ENCODE assay signal across 18 cellular contexts in the genomic region with DNA sequence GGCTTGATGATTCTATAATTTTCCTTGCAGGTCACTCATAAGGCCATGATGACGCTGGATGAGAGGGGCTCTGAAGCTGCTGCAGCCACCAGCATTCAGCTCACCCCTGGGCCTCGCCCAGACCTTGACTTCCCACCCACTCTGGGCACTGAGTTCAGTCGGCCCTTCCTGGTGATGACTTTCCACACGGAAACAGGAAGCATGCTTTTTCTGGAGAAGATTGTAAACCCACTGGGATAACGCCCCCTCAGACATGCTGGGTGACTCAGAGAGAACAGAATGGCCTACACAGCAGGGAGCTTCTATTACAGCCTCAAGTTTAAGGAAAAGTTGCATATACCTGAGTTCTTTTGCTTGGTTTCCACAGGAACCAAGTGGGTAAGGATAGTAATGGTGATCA. TPM values are rescaled to one million over a fixed set of nuclear protein-coding genes. Genes with fewer than 3 reads are reported as not detected.
DNase-seq lines count a peak whose midpoint lies in the region; ATAC-seq, FAIRE-seq and TF ChIP-seq lines count a peak whose summit lies in the region.
"Had no signal": no experiment of that assay in that cellular context is flagged by ENCODE, and none has a peak within 500 bp of the region (broad histone marks: within the 10 kb centered on the region; RNA-seq: fewer than 3 reads in every experiment).

No MANE protein-coding gene starts in this region.

- TF ChIP-seq POLR2A in heart left ventricle (IDR thresholded peaks at IDR 0.05), result no peak
- no peak for TF ChIP-seq POLR2A in HepG2 (IDR thresholded peaks at IDR 0.05; ENCODE audit: insufficient read depth in 1 of 2, low read depth in 2 of 2, low read length in 2 of 2)
- TF ChIP-seq POLR2A in vagina (IDR thresholded peaks at IDR 0.05), result no peak

- no peaks in the 10 kb centered on the region for H3K79me2 ChIP-seq in HepG2 (ENCODE audit: insufficient read depth, low read length)

- H2AFZ ChIP-seq in HepG2 (ENCODE audit: low read length), result no peak overlapping the region

- no peak for TF ChIP-seq CTCF in heart left ventricle (IDR thresholded peaks at IDR 0.05)
- TF ChIP-seq CTCF in cardiac fibroblast (IDR thresholded peaks at IDR 0.05; ENCODE audit: low read depth, low read length), result no peak
- TF ChIP-seq CTCF in HepG2 (CRISPR knock-in tag; IDR thresholded peaks at IDR 0.05), result no peak
- TF ChIP-seq CTCF in vagina (IDR thresholded peaks at IDR 0.05), result no peak

- no peaks in the 10 kb centered on the region for H3K36me3 ChIP-seq in heart left ventricle
- no peaks in the 10 kb centered on the region for H3K36me3 ChIP-seq in HepG2 (replicated peaks in 1 of 2; ENCODE audit: control insufficient read depth in 1 of 2, insufficient read depth in 2 of 2, low read length in 2 of 2)
- no peaks in the 10 kb centered on the region for H3K36me3 ChIP-seq in vagina
- H3K36me3 ChIP-seq: ascending aorta, upper lobe of right lung had no signal

- no peak overlapping the region for H3K4me2 ChIP-seq in HepG2 (ENCODE audit: low read depth, low read length)

- FAIRE-seq in HepG2 (lab: Jason Lieb, UNC), result no peak
- FAIRE-seq: A204.1, GM18507, kidney had no signal

- DNase-seq in heart left ventricle, result peak in 2 of 5 donors; percentile 25 to 52
- DNase-seq in Right ventricle myocardium superior, result no peak
- peak; percentile 65 to 76 for DNase-seq in cardiac fibroblast (ENCODE audit: low read depth in 2 of 2)
- DNase-seq in HepG2 (ENCODE audit: low spot score), result no peak
- peak; percentile 52 to 56 for DNase-seq in vagina (ENCODE audit: extremely low spot score in 2 of 2)
- DNase-seq in NCI-H1694 treated with DMSO at 0.1 percent for 48 hours (lab: John Stamatoyannopoulos, UW), result no peak
- no peak for DNase-seq in activated CD4-positive, CD25-positive, alpha-beta regulatory T cell (lab: John Stamatoyannopoulos, UW)
- no peak for DNase-seq in activated effector memory CD4-positive, alpha-beta T cell treated with Interleukin-2 at 50 U/mL for 16 hours
- DNase-seq: activated CD4-positive, alpha-beta memory T cell treated with anti-CD3 and anti-CD28 coated beads, Interleukin-2, amount 10 ng/mL, durations not matched to agents 7 days and 5 days; activated effector memory CD4-positive, alpha-beta T cell treated with anti-CD3 and anti-CD28 coated beads, Interleukin-2, amount 50 U/mL, for 16 hours; effector CD8-positive, alpha-beta T cell; kidney; stimulated activated CD4-positive, alpha-beta T cell treated with anti-CD3 and anti-CD28 coated beads, Interleukin-1b, Interleukin-23, amount 100 ng/mL, for 48 hours; stimulated activated CD8-positive, alpha-beta memory T cell treated with anti-CD3 and anti-CD28 coated beads, Interleukin-4, amount 100 ng/mL, for 48 hours; upper lobe of right lung had no signal

- TF ChIP-seq EP300 in HepG2 (IDR thresholded peaks at IDR 0.05; ENCODE audit: low read depth in 2 of 2, low read length in 2 of 2) (no peak), HepG2 (CRISPR knock-in tag; IDR thresholded peaks at IDR 0.05; ENCODE audit: borderline replicate concordance) (no peak)

- CTCF ChIA-PET in HepG2 (lab: Yijun Ruan, JAX; ENCODE audit: low intra/inter-chr PET ratio, low total read pairs), result no interaction called here

- no peaks in the 10 kb centered on the region for H4K20me1 ChIP-seq in HepG2 (ENCODE audit: insufficient read depth, low read length)

- no peak overlapping the region for H3K9ac ChIP-seq in HepG2 (ENCODE audit: insufficient read depth, low read depth, low read length)

- H3K9me3 ChIP-seq in heart left ventricle (peaks cover 0 to 20% (median 7%) of the 10 kb centered on the region in 12 donors), HepG2 (ENCODE audit: low read length) (peaks cover 15% of the 10 kb centered on the region), vagina (no peaks in the 10 kb centered on the region)
- H3K9me3 ChIP-seq: upper lobe of right lung had no signal

- no peak overlapping the region for H3K4me3 ChIP-seq in heart left ventricle
- H3K4me3 ChIP-seq in cardiac fibroblast (replicated peaks in 1 of 2; ENCODE audit: low read depth in 2 of 2, low read length in 2 of 2), result no peak overlapping the region
- no peak overlapping the region for H3K4me3 ChIP-seq in HepG2 (replicated peaks in 1 of 3; ENCODE audit: insufficient read depth in 1 of 3, low read depth in 2 of 3, low read length in 3 of 3)
- H3K4me3 ChIP-seq in vagina, result no peak overlapping the region
- H3K4me3 ChIP-seq: ascending aorta, upper lobe of right lung had no signal

- POLR2A ChIA-PET in HepG2 (lab: Yijun Ruan, JAX), result no interaction called here

- no TSS peak for BruUV-seq in HepG2 (replicated peaks; lab: Mats Ljungman, UMichigan)

- ATAC-seq in heart left ventricle, result peak in 3 of 4 donors; percentile 40 to 91 (median 68)
- no peak for ATAC-seq in Right ventricle myocardium superior (ENCODE audit: poor library complexity)
- ATAC-seq in HepG2, result no peak
- ATAC-seq: upper lobe of right lung had no signal

- TF ChIP-seq RAD21 in HepG2 (CRISPR knock-in tag; IDR thresholded peaks at IDR 0.05), result no peak

- in situ Hi-C loops in HepG2 (cut with HindIII; ENCODE audit: extremely low pct_ligation_motif_present, low pct_unique_long_range_greater_than_20kb), result no loop called here

- WGBS in heart left ventricle, 4 donors, result 36 to 59% (median 48%) methylated on average over 5 of the region's 5 CpGs
- WGBS in HepG2 (ENCODE audit: low lambda C conversion rate), result 0% methylated on average over 1 of the region's 5 CpGs

- H3K27me3 ChIP-seq in heart left ventricle (no peaks in the 10 kb centered on the region), HepG2 (ENCODE audit: control insufficient read depth in 1 of 2, insufficient read depth in 2 of 2, low read length in 2 of 2) (peaks cover 0 to 3% of the 10 kb centered on the region in 2 experiments; a peak in 2 of 5 replicates), vagina (no peaks in the 10 kb centered on the region)
- H3K27me3 ChIP-seq: ascending aorta, upper lobe of right lung had no signal

- H3K4me1 ChIP-seq in heart left ventricle, result no peaks in the 10 kb centered on the region
- peaks cover 20% of the 10 kb centered on the region for H3K4me1 ChIP-seq in HepG2 (ENCODE audit: insufficient read depth, low read length)
- H3K4me1 ChIP-seq in vagina, result no peaks in the 10 kb centered on the region
- H3K4me1 ChIP-seq: ascending aorta, upper lobe of right lung had no signal

- no peak overlapping the region for H3K27ac ChIP-seq in heart left ventricle
- H3K27ac ChIP-seq in HepG2 (ENCODE audit: extremely low read length, insufficient read depth, low read length), result no peak overlapping the region
- no peak overlapping the region for H3K27ac ChIP-seq in vagina
- H3K27ac ChIP-seq: ascending aorta, upper lobe of right lung had no signal

- intact Hi-C loops in heart left ventricle (cut with DNase I), result no loop called here
- intact Hi-C loops in Right ventricle myocardium superior (cut with DNase I), result no loop called here
- intact Hi-C loops in HepG2 (cut with micrococcal nuclease; ENCODE audit: unreplicated experiment), result no loop called here
- intact Hi-C loops in vagina (cut with DNase I), result no loop called here

TF ChIP-seq in HepG2, 621 proteins besides CTCF, POLR2A, EP300 and RAD21 (continues in another document):
- TF ChIP-seq REXO4 (CRISPR knock-in tag; IDR thresholded peaks at IDR 0.05; ENCODE audit: borderline replicate concordance), result no peak
- TF ChIP-seq, protein P1, sequence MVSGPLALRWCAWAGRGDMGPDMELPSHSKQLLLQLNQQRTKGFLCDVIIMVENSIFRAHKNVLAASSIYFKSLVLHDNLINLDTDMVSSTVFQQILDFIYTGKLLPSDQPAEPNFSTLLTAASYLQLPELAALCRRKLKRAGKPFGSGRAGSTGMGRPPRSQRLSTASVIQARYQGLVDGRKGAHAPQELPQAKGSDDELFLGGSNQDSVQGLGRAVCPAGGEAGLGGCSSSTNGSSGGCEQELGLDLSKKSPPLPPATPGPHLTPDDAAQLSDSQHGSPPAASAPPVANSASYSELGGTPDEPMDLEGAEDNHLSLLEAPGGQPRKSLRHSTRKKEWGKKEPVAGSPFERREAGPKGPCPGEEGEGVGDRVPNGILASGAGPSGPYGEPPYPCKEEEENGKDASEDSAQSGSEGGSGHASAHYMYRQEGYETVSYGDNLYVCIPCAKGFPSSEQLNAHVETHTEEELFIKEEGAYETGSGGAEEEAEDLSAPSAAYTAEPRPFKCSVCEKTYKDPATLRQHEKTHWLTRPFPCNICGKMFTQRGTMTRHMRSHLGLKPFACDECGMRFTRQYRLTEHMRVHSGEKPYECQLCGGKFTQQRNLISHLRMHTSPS (CRISPR knock-in tag; IDR thresholded peaks at IDR 0.05; ENCODE audit: low read depth), result no peak
- TF ChIP-seq RARA (CRISPR knock-in tag; IDR thresholded peaks at IDR 0.05), result peak; percentile 42; the same call in 1 of the 2 replicates
- TF ChIP-seq FOSL2 (CRISPR knock-in tag; IDR thresholded peaks at IDR 0.05), result peak; percentile 42; the same call in 1 of the 2 replicates
- TF ChIP-seq ETV5 (CRISPR knock-in tag; IDR thresholded peaks at IDR 0.05; ENCODE audit: borderline replicate concordance), result peak; percentile 48; the same call in 1 of the 2 replicates

RNA-seq across cellular contexts. Expression of a gene that starts 34.3 kb away (rescaled TPM):
- total RNA-seq in heart left ventricle (100 to 1,000 TPM in 2 of 9 donors, 10 to 100 TPM in 5, 1 to 10 TPM in 2; 2.7 to 105 (median 23.0) TPM), Right ventricle myocardium superior (55.2 TPM), HepG2 (2016; rRNA removed; fragmentation: Illumina TruSeq; extraction: Trizol) (433 and 825 TPM in 2 replicates), vagina (328 TPM)
- polyA plus RNA-seq in heart left ventricle (100 to 1,000 TPM in 1 of 2 donors, 10 to 100 TPM in 1; 23.6 to 205 TPM), HepG2 (2011; rRNA removed) (2,200 and 3,367 TPM in 2 replicates)
- total RNA-seq in HepG2 (2016; cell fraction: cytosol; rRNA removed; fragmentation: Illumina TruSeq; extraction: Trizol; ENCODE audit: low read depth), result 141 and 152 TPM in 2 replicates
- 426 and 840 TPM in 2 replicates for total RNA-seq in HepG2 (2016; cell fraction: insoluble cytoplasmic fraction; rRNA removed; fragmentation: Illumina TruSeq; extraction: Trizol)
- 232 and 248 TPM in 2 replicates for total RNA-seq in HepG2 (2016; cell fraction: membrane; rRNA removed; fragmentation: Illumina TruSeq; extraction: Trizol)
- total RNA-seq in HepG2 (2016; cell fraction: nucleus; rRNA removed; fragmentation: Illumina TruSeq; extraction: Trizol), result 726 and 813 TPM in 2 replicates
- 3,577 and 4,656 TPM in 2 replicates for polyA plus RNA-seq in HepG2 (2011; cell fraction: cytosol; rRNA removed)
- 1,545 and 2,325 TPM in 2 replicates for polyA plus RNA-seq in HepG2 (2011; cell fraction: nucleus; rRNA removed)
- polyA plus RNA-seq in HepG2 (2012), result 306 and 2,041 TPM in 2 replicates
- polyA plus RNA-seq in HepG2 (2016; cell fraction: cytosol; fragmentation: Illumina TruSeq; extraction: Trizol; ENCODE audit: low read depth), result 168 and 171 TPM in 2 replicates
- polyA plus RNA-seq in HepG2 (2016; cell fraction: insoluble cytoplasmic fraction; fragmentation: Illumina TruSeq; extraction: Trizol; ENCODE audit: low read depth), result 463 and 467 TPM in 2 replicates
- polyA plus RNA-seq in HepG2 (2016; cell fraction: membrane; fragmentation: Illumina TruSeq; extraction: Trizol; ENCODE audit: low read depth), result 216 and 234 TPM in 2 replicates
- 1,122 and 1,162 TPM in 2 replicates for polyA plus RNA-seq in HepG2 (2016; cell fraction: nucleus; fragmentation: Illumina TruSeq; extraction: Trizol; ENCODE audit: insufficient read depth, low read depth)
- polyA minus RNA-seq in HepG2 (2011; rRNA and poly(A)+ RNA removed; ENCODE audit: low replicate concordance), result 0.47 and 1,312 TPM in 2 replicates
- 680 and 1,323 TPM in 2 replicates for polyA minus RNA-seq in HepG2 (2011; cell fraction: cytosol; rRNA and poly(A)+ RNA removed)
- 461 and 851 TPM in 2 replicates for polyA minus RNA-seq in HepG2 (2011; cell fraction: nucleus; rRNA and poly(A)+ RNA removed)
- total RNA-seq: activated CD4-positive, alpha-beta memory T cell treated with anti-CD3 and anti-CD28 coated beads, Interleukin-2, amount 10 ng/mL, durations not matched to agents 7 days and 5 days had no signal

Comparison
In these comparisons a context has a peak if more than half of its experiments do, and no peak if none do; other contexts are left out.
1. ATAC-seq: peak in heart left ventricle (3 of 4); none in Right ventricle myocardium superior (single experiment) and HepG2 (single experiment).
2. DNase-seq: peak in cardiac fibroblast (2 of 2) and vagina (2 of 2); none in Right ventricle myocardium superior (single experiment), HepG2 (single experiment), NCI-H1694 treated with DMSO at 0.1 percent for 48 hours (single experiment), activated CD4-positive, CD25-positive, alpha-beta regulatory T cell (0 of 4) and activated effector memory CD4-positive, alpha-beta T cell treated with Interleukin-2 at 50 U/mL for 16 hours (single experiment).